ENCODE assay signal across 7 cellular contexts in genomic region chr7:142587578-142588191, GRCh38.
DNase-seq lines count a peak whose midpoint lies in the region; ATAC-seq lines count a peak whose summit lies in the region.

No MANE protein-coding gene starts in this region.

- DNase-seq in DMS53 treated with DMSO at 0.1 percent for 48 hours (lab: John Stamatoyannopoulos, UW; ENCODE audit: unreplicated experiment) (peak; percentile 6), NCI-H748 treated with DMSO at 0.1 percent for 48 hours (lab: John Stamatoyannopoulos, UW) (peak; percentile 21), cerebellar cortex (ENCODE audit: low spot score) (peak; percentile 52), midbrain (lab: John Stamatoyannopoulos, UW) (peak; percentile 21), NCI-H2029 treated with DMSO at 0.1 percent for 48 hours (lab: John Stamatoyannopoulos, UW) (no peak)

- peak; percentile 62 for ATAC-seq in GM18873 (IDR thresholded peaks at IDR 0.05; ENCODE audit: low FRiP score, unreplicated experiment)
- ATAC-seq in HG02973 (IDR thresholded peaks at IDR 0.05; ENCODE audit: unreplicated experiment): peak; percentile 65
